Comparison of ENCODE assay signal across 10 cellular contexts in the genomic region with DNA sequence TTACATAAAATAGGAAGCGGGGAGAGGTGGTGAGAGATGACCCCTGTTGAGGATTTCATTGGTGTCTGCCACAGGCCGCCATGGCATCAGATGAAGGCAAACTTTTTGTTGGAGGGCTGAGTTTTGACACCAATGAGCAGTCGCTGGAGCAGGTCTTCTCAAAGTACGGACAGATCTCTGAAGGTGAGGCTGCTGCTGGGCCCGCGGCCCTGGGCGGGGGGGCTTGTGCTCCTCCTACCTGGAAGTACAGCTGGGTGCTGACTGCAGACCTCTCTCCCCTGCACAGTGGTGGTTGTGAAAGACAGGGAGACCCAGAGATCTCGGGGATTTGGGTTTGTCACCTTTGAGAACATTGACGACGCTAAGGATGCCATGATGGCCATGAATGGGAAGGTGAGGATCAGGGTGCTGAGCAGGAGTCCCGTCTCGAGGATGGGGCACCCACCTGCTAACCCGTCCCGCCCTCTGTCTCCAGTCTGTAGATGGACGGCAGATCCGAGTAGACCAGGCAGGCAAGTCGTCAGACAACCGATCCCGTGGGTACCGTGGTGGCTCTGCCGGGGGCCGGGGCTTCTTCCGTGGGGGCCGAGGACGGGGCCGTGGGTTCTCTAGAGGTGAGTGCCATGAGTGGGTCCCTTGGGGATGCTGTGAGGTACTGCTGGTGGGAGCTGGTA. TPM values are rescaled to one million over a fixed set of nuclear protein-coding genes. Genes with fewer than 3 reads are reported as not detected.
A peak's percentile ranks its signal among the peaks of the same experiment; 100 is the strongest.
DNase-seq lines count a peak whose midpoint lies in the region; ATAC-seq, FAIRE-seq and TF ChIP-seq lines count a peak whose summit lies in the region.
"Had no signal": no experiment of that assay in that cellular context is flagged by ENCODE, and none has a peak within 500 bp of the region (broad histone marks: within the 10 kb centered on the region; RNA-seq: fewer than 3 reads in every experiment).

No MANE protein-coding gene starts in this region.

- H3K4me1 ChIP-seq in heart left ventricle (peaks cover 13 to 91% (median 82%) of the 10 kb centered on the region in 12 donors), GM12878 (ENCODE audit: control insufficient read depth, insufficient read depth, low read length) (peaks cover 35% of the 10 kb centered on the region), mesendoderm (ENCODE audit: control insufficient read depth, low read depth, low read length) (peaks cover under 1% of the 10 kb centered on the region), uterus (peaks cover 31 to 65% of the 10 kb centered on the region in 2 donors)

- FAIRE-seq in GM12878 (lab: Jason Lieb, UNC): peak; percentile 41

- H4K8ac ChIP-seq in mesendoderm (ENCODE audit: low read depth, low read length): no peak overlapping the region

- POLR2A ChIA-PET in GM12878 (lab: Charles Lee): interaction anchor here (0.5 to 1.0 kb wide), 3 partner anchors 18 to 174 kb away, joined by 3 to 6 read pairs (median 4); no protein-coding TSS in a partner anchor

- H3K79me2 ChIP-seq in GM12878 (ENCODE audit: control insufficient read depth, insufficient read depth, low read length): peaks cover 58% of the 10 kb centered on the region
- peaks cover 36% of the 10 kb centered on the region for H3K79me2 ChIP-seq in mesendoderm (ENCODE audit: control insufficient read depth, insufficient read depth, low read length)

- no peak overlapping the region for H2BK120ac ChIP-seq in mesendoderm (ENCODE audit: low read depth, low read length)

- in situ Hi-C loops in GM12878 (cut with MboI): no loop called here

- H3K56ac ChIP-seq in mesendoderm (ENCODE audit: low read length): peak overlapping the region; percentile 18

- CTCF ChIA-PET in GM12878 (lab: Yijun Ruan, JAX): interaction anchor here (4.0 kb wide), 1 partner anchor 27 kb away, joined by 32 read pairs; no protein-coding TSS in a partner anchor

- peaks cover 13% of the 10 kb centered on the region for H3K79me1 ChIP-seq in mesendoderm (ENCODE audit: low read length)

- H3K27me3 ChIP-seq in heart left ventricle (no peaks in the 10 kb centered on the region), GM12878 (replicated peaks in 1 of 2; ENCODE audit: control insufficient read depth in 2 of 2, insufficient read depth in 2 of 2, low read length in 1 of 2) (no peaks in the 10 kb centered on the region), mesendoderm (ENCODE audit: insufficient read depth, low read length, poor library complexity) (no peaks in the 10 kb centered on the region), uterus (no peaks in the 10 kb centered on the region)

- no TSS peak for BruUV-seq in GM12878 (replicated peaks; lab: Mats Ljungman, UMichigan)

- H2AK5ac ChIP-seq in mesendoderm (ENCODE audit: low read length): no peak overlapping the region

- H3K9me3 ChIP-seq in heart left ventricle: no peaks in the 10 kb centered on the region
- no peaks in the 10 kb centered on the region for H3K9me3 ChIP-seq in GM12878 (replicated peaks; ENCODE audit: control insufficient read depth, insufficient read depth, low read length)
- no peaks in the 10 kb centered on the region for H3K9me3 ChIP-seq in uterus

- WGBS in heart left ventricle, 4 donors: 52 to 57% (median 53%) methylated on average over 26 of the region's 26 CpGs
- 32% methylated on average over 26 of the region's 26 CpGs for WGBS in GM12878 (ENCODE audit: insufficient coverage, insufficient replicate concordance, low lambda C conversion rate, missing lambda C conversion rate)
- WGBS in mesendoderm (ENCODE audit: extremely low coverage, insufficient coverage, low lambda C conversion rate): no CpG with 5 or more reads among the region's 26 CpGs

- H3K4me2 ChIP-seq in GM12878 (ENCODE audit: control insufficient read depth, insufficient read depth): peak overlapping the region; percentile 99
- peak overlapping the region; percentile 4 for H3K4me2 ChIP-seq in mesendoderm (ENCODE audit: low read length)

- no peak for TF ChIP-seq EP300 in GM12878 (IDR thresholded peaks at IDR 0.05; ENCODE audit: borderline replicate concordance in 1 of 2, control insufficient read depth in 1 of 2, low read depth in 2 of 2, low read length in 2 of 2)

- no peak overlapping the region for H3K4ac ChIP-seq in mesendoderm (ENCODE audit: low read depth, low read length)

- no peak overlapping the region for H4K5ac ChIP-seq in mesendoderm (ENCODE audit: low read length)

- no peak for ATAC-seq in heart left ventricle
- ATAC-seq in GM12878: no peak
- no peak for ATAC-seq in esophagus mucosa
- ATAC-seq in GM18520 (IDR thresholded peaks at IDR 0.05; ENCODE audit: unreplicated experiment): no peak

- no peak overlapping the region for H2BK15ac ChIP-seq in mesendoderm (replicated peaks; ENCODE audit: low read depth)

- no peaks in the 10 kb centered on the region; the same call in 1 of the 2 replicates for H4K20me1 ChIP-seq in GM12878 (ENCODE audit: control insufficient read depth, insufficient read depth)

- intact Hi-C loops in heart left ventricle (cut with DNase I) (loop anchor here in 6 of 10 donors (5.0 to 10.0 kb wide), 7 partner anchors 84 to 784 kb away; a partner anchor contains a TSS), cardiac septum (cut with DNase I) (loop anchor here (5.0 kb wide), 1 partner anchor 111 kb away; a partner anchor contains a TSS), GM12878 (cut with micrococcal nuclease; ENCODE audit: unreplicated experiment) (no loop called here), uterus (cut with DNase I; ENCODE audit: low total_unique reads) (no loop called here)

- SMC1A ChIA-PET in GM12878 (lab: Charles Lee; ENCODE audit: uncharacterized antibody, unreplicated experiment): no interaction called here

- no peak overlapping the region for H3K18ac ChIP-seq in mesendoderm (ENCODE audit: low read length)

- peak overlapping the region; percentile 92 to 100 (median 98) for H3K27ac ChIP-seq in heart left ventricle
- H3K27ac ChIP-seq in GM12878 (ENCODE audit: control insufficient read depth, insufficient read depth): peak overlapping the region; percentile 98; the same call in 1 of the 2 replicates
- no peak overlapping the region for H3K27ac ChIP-seq in mesendoderm (ENCODE audit: low read depth, low read length)
- peak overlapping the region; percentile 96 to 99 for H3K27ac ChIP-seq in uterus

- TF ChIP-seq CTCF in heart left ventricle (IDR thresholded peaks at IDR 0.05) (no peak), GM12878 (IDR thresholded peaks at IDR 0.05 in 2 of 3, conservative IDR thresholded peaks at IDR 0.05 in 1 of 3; ENCODE audit: control insufficient read depth in 2 of 3, extremely low read depth in 1 of 3, insufficient read depth in 1 of 3, low read depth in 3 of 3, low read length in 3 of 3) (no peak), uterus (IDR thresholded peaks at IDR 0.05) (no peak)

- H2AFZ ChIP-seq in GM12878 (ENCODE audit: control insufficient read depth, low read depth, low read length): no peak overlapping the region

- H3K4me3 ChIP-seq in heart left ventricle (peak overlapping the region in 11 of 12 donors; percentile 33 to 92 (median 72)), GM12878 (peak overlapping the region; percentile 98), mesendoderm (ENCODE audit: low read length) (no peak overlapping the region), uterus (peak overlapping the region; percentile 48 to 65)

- H3K23ac ChIP-seq in mesendoderm (ENCODE audit: low read length): no peak overlapping the region

- DNase-seq in heart left ventricle: no peak
- DNase-seq in cardiac septum (ENCODE audit: low spot score): no peak
- DNase-seq in GM12878 (ENCODE audit: low read depth, low spot score): no peak
- DNase-seq in mesendoderm: no peak
- no peak for DNase-seq in uterus
- no peak for DNase-seq in NCI-H524 (lab: John Stamatoyannopoulos, UW)
- DNase-seq: NCI-H1105 treated with DMSO at 0.1 percent for 48 hours had no signal

- no peak overlapping the region for H2BK5ac ChIP-seq in mesendoderm (ENCODE audit: low read length)

- RAD21 ChIA-PET in GM12878 (lab: Charles Lee; ENCODE audit: unreplicated experiment): no interaction called here

- peak overlapping the region; percentile 98 for H3K9ac ChIP-seq in GM12878 (ENCODE audit: control insufficient read depth, insufficient read depth, low read length)
- H3K9ac ChIP-seq in mesendoderm (ENCODE audit: low read length): peak overlapping the region; percentile 96

- no peak for TF ChIP-seq RAD21 in GM12878 (IDR thresholded peaks at IDR 0.05; ENCODE audit: insufficient read depth, low read depth, low read length)

- H3K36me3 ChIP-seq in heart left ventricle (peaks cover 2 to 52% (median 48%) of the 10 kb centered on the region in 9 donors), GM12878 (ENCODE audit: control insufficient read depth in 2 of 2, insufficient read depth in 2 of 2, low read length in 1 of 2) (peaks cover 34 to 35% of the 10 kb centered on the region in 2 experiments), mesendoderm (ENCODE audit: control insufficient read depth, insufficient read depth, low read length) (peaks cover 10% of the 10 kb centered on the region), uterus (no peaks in the 10 kb centered on the region)

- no peak for TF ChIP-seq POLR2A in heart left ventricle (IDR thresholded peaks at IDR 0.05)
- peak; percentile 55 for TF ChIP-seq POLR2A in GM12878 (IDR thresholded peaks at IDR 0.05; ENCODE audit: low read depth, low read length)
- TF ChIP-seq POLR2A in uterus (IDR thresholded peaks at IDR 0.05): no peak

RNA-seq across cellular contexts. Expression of a gene that starts 1.9 kb away (rescaled TPM):
- total RNA-seq in heart left ventricle (100 to 1,000 TPM; 149 to 425 (median 269) TPM), cardiac septum (318 TPM), GM12878 (2014; rRNA removed) (216 and 225 TPM in 2 replicates), GM12878 (2014; rRNA removed; fragmentation: Illumina TruSeq; extraction: Trizol) (228 and 243 TPM in 2 replicates), GM12878 (2021) (264 and 284 TPM in 2 replicates), uterus (100 to 1,000 TPM; 235 to 950 (median 535) TPM), esophagus mucosa (172 TPM)
- polyA plus RNA-seq in heart left ventricle (100 to 1,000 TPM; 217 to 282 TPM), GM12878 (2011; rRNA removed) (153 and 253 TPM in 2 replicates), GM12878 (2014; fragmentation: Illumina TruSeq; extraction: Trizol) (152 and 313 TPM in 2 replicates), GM12878 (2014; fragmentation: Nextera tagmentation; extraction: Ambion mirVana) (10 to 100 TPM; 27.6 to 52.4 TPM), GM12878 (2014; rRNA removed) (335 and 370 TPM in 2 replicates), GM12878 (2016; fragmentation: Nextera tagmentation; extraction: Ambion mirVana) (100 to 1,000 TPM; 162 to 166 TPM)
- 275 and 320 TPM in 2 replicates for total RNA-seq in GM12878 (2013; cell fraction: nucleolus; rRNA removed)
- polyA plus RNA-seq in GM12878 (2011; ENCODE audit: low read depth): 115 TPM
- polyA plus RNA-seq in GM12878 (2011; cell fraction: cytosol; rRNA removed): 253 and 279 TPM in 2 replicates
- polyA plus RNA-seq in GM12878 (2011; cell fraction: nucleus; rRNA removed): 892 and 1,145 TPM in 2 replicates
- 254 and 374 TPM in 2 replicates for polyA plus RNA-seq in GM12878 (2012)
- 50.8 and 65.0 TPM in 2 replicates for polyA minus RNA-seq in GM12878 (2011; rRNA and poly(A)+ RNA removed)
- polyA minus RNA-seq in GM12878 (2011; cell fraction: cytosol; rRNA and poly(A)+ RNA removed): 44.4 and 56.1 TPM in 2 replicates
- 81.2 and 108 TPM in 2 replicates for polyA minus RNA-seq in GM12878 (2011; cell fraction: nucleus; rRNA and poly(A)+ RNA removed)
- 93.3 TPM for polyA plus RNA-seq in mesendoderm (2013, experiment 1 of 2)
- 93.6 TPM for polyA plus RNA-seq in mesendoderm (2013, experiment 2 of 2)

RNA-seq across cellular contexts. Expression of a gene that starts 4.3 kb away (rescaled TPM):
- total RNA-seq in heart left ventricle (10 to 100 TPM; 11.6 to 46.7 (median 18.7) TPM), cardiac septum (20.0 TPM), GM12878 (2014; rRNA removed) (52.8 and 57.6 TPM in 2 replicates), GM12878 (2014; rRNA removed; fragmentation: Illumina TruSeq; extraction: Trizol) (15.4 and 18.8 TPM in 2 replicates), GM12878 (2021) (71.8 and 73.0 TPM in 2 replicates), uterus (10 to 100 TPM in 2 of 4 donors, 1 to 10 TPM in 2; 2.1 to 24.3 (median 7.1) TPM), esophagus mucosa (41.2 TPM)
- polyA plus RNA-seq in heart left ventricle (10 to 100 TPM; 23.8 to 56.4 TPM), GM12878 (2011; rRNA removed) (14.8 and 29.6 TPM in 2 replicates), GM12878 (2014; fragmentation: Illumina TruSeq; extraction: Trizol) (1.1 and 8.1 TPM in 2 replicates), GM12878 (2014; fragmentation: Nextera tagmentation; extraction: Ambion mirVana) (1 to 10 TPM in 1 of 2 experiments, under 1 TPM in 1; 0.89 to 6.9 TPM), GM12878 (2014; rRNA removed) (94.6 and 104 TPM in 2 replicates), GM12878 (2016; fragmentation: Nextera tagmentation; extraction: Ambion mirVana) (10 to 100 TPM; 72.0 to 79.9 TPM)
- 15.3 and 16.8 TPM in 2 replicates for total RNA-seq in GM12878 (2013; cell fraction: nucleolus; rRNA removed)
- polyA plus RNA-seq in GM12878 (2011; ENCODE audit: low read depth): 13.7 TPM
- polyA plus RNA-seq in GM12878 (2011; cell fraction: cytosol; rRNA removed): 85.8 and 125 TPM in 2 replicates
- polyA plus RNA-seq in GM12878 (2011; cell fraction: nucleus; rRNA removed): 64.1 and 89.0 TPM in 2 replicates
- polyA plus RNA-seq in GM12878 (2012): 61.2 and 63.0 TPM in 2 replicates
- 10.3 and 34.2 TPM in 2 replicates for polyA minus RNA-seq in GM12878 (2011; rRNA and poly(A)+ RNA removed)
- 20.5 and 25.9 TPM in 2 replicates for polyA minus RNA-seq in GM12878 (2011; cell fraction: cytosol; rRNA and poly(A)+ RNA removed)
- 11.1 and 20.1 TPM in 2 replicates for polyA minus RNA-seq in GM12878 (2011; cell fraction: nucleus; rRNA and poly(A)+ RNA removed)
- 55.7 TPM for polyA plus RNA-seq in mesendoderm (2013, experiment 1 of 2)
- polyA plus RNA-seq in mesendoderm (2013, experiment 2 of 2): 57.0 TPM

RNA-seq across cellular contexts. Expression of a gene that starts 14.7 kb away (rescaled TPM):
- total RNA-seq in heart left ventricle (not detected), cardiac septum (not detected), GM12878 (2014; rRNA removed) (not detected in 2 replicates), GM12878 (2014; rRNA removed; fragmentation: Illumina TruSeq; extraction: Trizol) (not detected in 2 replicates), GM12878 (2021) (not detected in 2 replicates), uterus (under 1 TPM in 1 of 4 donors, not detected in 3; 0.76 TPM), esophagus mucosa (0.40 TPM)
- polyA plus RNA-seq in heart left ventricle (not detected), GM12878 (2011; rRNA removed) (not detected in 2 replicates), GM12878 (2014; fragmentation: Illumina TruSeq; extraction: Trizol) (not detected in 2 replicates), GM12878 (2014; fragmentation: Nextera tagmentation; extraction: Ambion mirVana) (not detected), GM12878 (2014; rRNA removed) (not detected in 2 replicates), GM12878 (2016; fragmentation: Nextera tagmentation; extraction: Ambion mirVana) (not detected)
- total RNA-seq in GM12878 (2013; cell fraction: nucleolus; rRNA removed): not detected in 2 replicates
- not detected for polyA plus RNA-seq in GM12878 (2011; ENCODE audit: low read depth)
- polyA plus RNA-seq in GM12878 (2011; cell fraction: cytosol; rRNA removed): not detected in 2 replicates
- not detected in 2 replicates for polyA plus RNA-seq in GM12878 (2011; cell fraction: nucleus; rRNA removed)
- not detected in 2 replicates for polyA plus RNA-seq in GM12878 (2012)
- polyA minus RNA-seq in GM12878 (2011; rRNA and poly(A)+ RNA removed): not detected in 2 replicates
- polyA minus RNA-seq in GM12878 (2011; cell fraction: cytosol; rRNA and poly(A)+ RNA removed): not detected in 2 replicates
- not detected in 2 replicates for polyA minus RNA-seq in GM12878 (2011; cell fraction: nucleus; rRNA and poly(A)+ RNA removed)
- polyA plus RNA-seq in mesendoderm (2013, experiment 1 of 2): 3.5 TPM
- 3.4 TPM for polyA plus RNA-seq in mesendoderm (2013, experiment 2 of 2)
- total RNA-seq: subcutaneous adipose tissue had no signal

RNA-seq across cellular contexts. Expression of a gene that starts 22.6 kb away (rescaled TPM):
- total RNA-seq in heart left ventricle (100 to 1,000 TPM in 1 of 9 donors, 10 to 100 TPM in 8; 25.8 to 115 (median 60.5) TPM), cardiac septum (97.5 TPM), GM12878 (2014; rRNA removed) (6.1 and 8.4 TPM in 2 replicates), GM12878 (2014; rRNA removed; fragmentation: Illumina TruSeq; extraction: Trizol) (6.5 and 7.0 TPM in 2 replicates), GM12878 (2021) (51.5 and 52.3 TPM in 2 replicates), uterus (100 to 1,000 TPM in 1 of 4 donors, 10 to 100 TPM in 2, under 1 TPM in 1; 0.77 to 108 (median 15.0) TPM), esophagus mucosa (99.3 TPM)
- polyA plus RNA-seq in heart left ventricle (10 to 100 TPM; 31.5 to 33.6 TPM), GM12878 (2011; rRNA removed) (7.6 and 12.2 TPM in 2 replicates), GM12878 (2014; fragmentation: Illumina TruSeq; extraction: Trizol) (4.2 and 7.9 TPM in 2 replicates), GM12878 (2014; fragmentation: Nextera tagmentation; extraction: Ambion mirVana) (under 1 TPM; 0.38 to 0.63 TPM), GM12878 (2014; rRNA removed) (30.9 and 33.7 TPM in 2 replicates), GM12878 (2016; fragmentation: Nextera tagmentation; extraction: Ambion mirVana) (1 to 10 TPM; 2.3 TPM)
- 69.3 and 73.1 TPM in 2 replicates for total RNA-seq in GM12878 (2013; cell fraction: nucleolus; rRNA removed)
- 6.0 TPM for polyA plus RNA-seq in GM12878 (2011; ENCODE audit: low read depth)
- polyA plus RNA-seq in GM12878 (2011; cell fraction: cytosol; rRNA removed): 24.2 and 29.5 TPM in 2 replicates
- polyA plus RNA-seq in GM12878 (2011; cell fraction: nucleus; rRNA removed): 102 and 129 TPM in 2 replicates
- 26.6 and 35.6 TPM in 2 replicates for polyA plus RNA-seq in GM12878 (2012)
- polyA minus RNA-seq in GM12878 (2011; rRNA and poly(A)+ RNA removed): 2.3 and 11.8 TPM in 2 replicates
- polyA minus RNA-seq in GM12878 (2011; cell fraction: cytosol; rRNA and poly(A)+ RNA removed): 21.7 and 23.8 TPM in 2 replicates
- 29.9 and 46.6 TPM in 2 replicates for polyA minus RNA-seq in GM12878 (2011; cell fraction: nucleus; rRNA and poly(A)+ RNA removed)
- 133 TPM for polyA plus RNA-seq in mesendoderm (2013, experiment 1 of 2)
- polyA plus RNA-seq in mesendoderm (2013, experiment 2 of 2): 131 TPM

RNA-seq across cellular contexts. Expression of a gene that starts 29.4 kb away (rescaled TPM):
- total RNA-seq in heart left ventricle (100 to 1,000 TPM; 201 to 584 (median 450) TPM), cardiac septum (486 TPM), GM12878 (2014; rRNA removed) (45.8 and 52.5 TPM in 2 replicates), GM12878 (2014; rRNA removed; fragmentation: Illumina TruSeq; extraction: Trizol) (18.9 and 23.6 TPM in 2 replicates), GM12878 (2021) (304 and 305 TPM in 2 replicates), uterus (100 to 1,000 TPM in 2 of 4 donors, 10 to 100 TPM in 1, 1 to 10 TPM in 1; 4.7 to 164 (median 68.9) TPM), esophagus mucosa (251 TPM)
- polyA plus RNA-seq in heart left ventricle (1,000 to 10,000 TPM in 1 of 2 donors, 100 to 1,000 TPM in 1; 459 to 1,034 TPM), GM12878 (2011; rRNA removed) (18.5 and 46.6 TPM in 2 replicates), GM12878 (2014; fragmentation: Illumina TruSeq; extraction: Trizol) (1.4 and 12.8 TPM in 2 replicates), GM12878 (2014; fragmentation: Nextera tagmentation; extraction: Ambion mirVana) (10 to 100 TPM in 1 of 2 experiments, 1 to 10 TPM in 1; 7.2 to 45.0 TPM), GM12878 (2014; rRNA removed) (179 and 216 TPM in 2 replicates), GM12878 (2016; fragmentation: Nextera tagmentation; extraction: Ambion mirVana) (100 to 1,000 TPM; 355 to 357 TPM)
- total RNA-seq in GM12878 (2013; cell fraction: nucleolus; rRNA removed): 14.2 and 16.6 TPM in 2 replicates
- 34.8 TPM for polyA plus RNA-seq in GM12878 (2011; ENCODE audit: low read depth)
- 109 and 189 TPM in 2 replicates for polyA plus RNA-seq in GM12878 (2011; cell fraction: cytosol; rRNA removed)
- polyA plus RNA-seq in GM12878 (2011; cell fraction: nucleus; rRNA removed): 95.0 and 142 TPM in 2 replicates
- polyA plus RNA-seq in GM12878 (2012): 163 and 185 TPM in 2 replicates
- polyA minus RNA-seq in GM12878 (2011; rRNA and poly(A)+ RNA removed): 38.4 and 79.7 TPM in 2 replicates
- polyA minus RNA-seq in GM12878 (2011; cell fraction: cytosol; rRNA and poly(A)+ RNA removed): 73.8 and 96.8 TPM in 2 replicates
- polyA minus RNA-seq in GM12878 (2011; cell fraction: nucleus; rRNA and poly(A)+ RNA removed): 21.4 and 39.0 TPM in 2 replicates
- 127 TPM for polyA plus RNA-seq in mesendoderm (2013, experiment 1 of 2)
- 122 TPM for polyA plus RNA-seq in mesendoderm (2013, experiment 2 of 2)

Comparison
In these comparisons a context has a peak if more than half of its experiments do, and no peak if none do; other contexts are left out.
1. intact Hi-C loops: an anchor here in heart left ventricle (5.0 to 10.0 kb wide) and cardiac septum (5.0 kb wide); none called in GM12878 and uterus.